Comparison of ENCODE assay signal across 10 cellular contexts in genomic region chr6:125512621-125513020, GRCh38.
DNase-seq lines count a peak whose midpoint lies in the region; ATAC-seq, FAIRE-seq and TF ChIP-seq lines count a peak whose summit lies in the region.
"Had no signal": no experiment of that assay in that cellular context is flagged by ENCODE, and none has a peak within 500 bp of the region (broad histone marks: within the 10 kb centered on the region; RNA-seq: fewer than 3 reads in every experiment).

No MANE protein-coding gene starts in this region.

- H3K27ac ChIP-seq in K562 (ENCODE audit: extremely low read depth, low read depth, low read length) = no peak overlapping the region
- H3K27ac ChIP-seq in coronary artery = no peak overlapping the region
- H3K27ac ChIP-seq: esophagus squamous epithelium had no signal

- H3K4me2 ChIP-seq in K562 (ENCODE audit: insufficient read depth, low read length) = no peak overlapping the region

- DNase-seq in AML-193 (lab: John Stamatoyannopoulos, UW) = peak; percentile 20 to 35
- DNase-seq in K562 (ENCODE audit: extremely low read depth in 1 of 4, low spot score in 3 of 4) = peak in 2 of 4 experiments; percentile 16 to 26
- no peak for DNase-seq in NCI-H2107 treated with DMSO at 0.1 percent for 48 hours (lab: John Stamatoyannopoulos, UW; ENCODE audit: unreplicated experiment)
- DNase-seq in coronary artery (ENCODE audit: low spot score) = no peak
- no peak for DNase-seq in stimulated activated CD4-positive, alpha-beta T cell treated with anti-CD3 and anti-CD28 coated beads, Interleukin-15, amount 100 ng/mL, for 24 hours
- DNase-seq in NCI-H1048 (lab: John Stamatoyannopoulos, UW) = no peak
- DNase-seq: esophagus squamous epithelium had no signal

- no peak overlapping the region for H3K9ac ChIP-seq in K562 (ENCODE audit: insufficient read depth in 1 of 2, low read depth in 2 of 2, low read length in 2 of 2)

- in situ Hi-C loops in K562 (cut with MboI) = no loop called here

- ATAC-seq in GM18909 (IDR thresholded peaks at IDR 0.05; ENCODE audit: poor library complexity, unreplicated experiment) (peak; percentile 68), HG03108 (IDR thresholded peaks at IDR 0.05; ENCODE audit: unreplicated experiment) (peak; percentile 76), K562 (peak; percentile 85)

- POLR2A ChIA-PET in K562 (lab: Yijun Ruan, JAX) = interaction anchor here (1.0 kb wide), 1 partner anchor 10 kb away, joined by 3 read pairs; no protein-coding TSS in a partner anchor

- TF ChIP-seq RAD21 in K562 (CRISPR knock-in tag; conservative IDR thresholded peaks at IDR 0.05 in 1 of 2, IDR thresholded peaks at IDR 0.05 in 1 of 2) = peak; percentile 63 to 65

- H3K27me3 ChIP-seq in K562 (ENCODE audit: control insufficient read depth in 2 of 2, insufficient read depth in 2 of 2, low read length in 2 of 2) = no peaks in the 10 kb centered on the region
- H3K27me3 ChIP-seq: esophagus squamous epithelium had no signal

- no peak for TF ChIP-seq EP300 in K562 (IDR thresholded peaks at IDR 0.05; ENCODE audit: low read length)

- TF ChIP-seq CTCF in K562 (IDR thresholded peaks at IDR 0.05 in 2 of 3, conservative IDR thresholded peaks at IDR 0.05 in 1 of 3; ENCODE audit: insufficient read depth in 2 of 3, low read depth in 1 of 3, low read length in 3 of 3) (peak; percentile 42 to 61 (median 45); a peak in 3 of 6 replicates), coronary artery (IDR thresholded peaks at IDR 0.05) (no peak)

- no TSS peak for BruUV-seq in K562 (replicated peaks; lab: Mats Ljungman, UMichigan)

- no peaks in the 10 kb centered on the region for H3K9me1 ChIP-seq in K562 (ENCODE audit: control insufficient read depth, insufficient read depth, low read length)

- H3K79me2 ChIP-seq in K562 (ENCODE audit: control insufficient read depth, insufficient read depth, low read length) = no peaks in the 10 kb centered on the region

- H3K4me3 ChIP-seq in K562 (no peak overlapping the region), coronary artery (no peak overlapping the region)
- H3K4me3 ChIP-seq: esophagus squamous epithelium had no signal

- no peak overlapping the region for H2AFZ ChIP-seq in K562 (ENCODE audit: low read depth, low read length)

- H3K9me3 ChIP-seq in K562 (replicated peaks; ENCODE audit: control insufficient read depth, insufficient read depth, low read depth, low read length) = no peaks in the 10 kb centered on the region
- H3K9me3 ChIP-seq: esophagus squamous epithelium had no signal

- CTCF ChIA-PET in K562 (lab: Yijun Ruan, JAX; ENCODE audit: low intra/inter-chr PET ratio) = interaction anchor here (1.0 kb wide), 1 partner anchor 241 kb away, joined by 3 read pairs; no protein-coding TSS in a partner anchor

- no peaks in the 10 kb centered on the region for H4K20me1 ChIP-seq in K562 (replicated peaks; ENCODE audit: control insufficient read depth, insufficient read depth, low read length)

- H3K36me3 ChIP-seq in K562 (ENCODE audit: control insufficient read depth, insufficient read depth, low read length) = no peaks in the 10 kb centered on the region
- H3K36me3 ChIP-seq: esophagus squamous epithelium had no signal

- intact Hi-C loops in K562 (cut with micrococcal nuclease) = loop anchor here (1.0 to 10.0 kb wide), 2 partner anchors 198 to 241 kb away; no protein-coding TSS in a partner anchor

- FAIRE-seq in K562 (lab: Jason Lieb, UNC) = peak; percentile 65
- FAIRE-seq: TTC549 had no signal

- TF ChIP-seq POLR2A in K562 (conservative IDR thresholded peaks at IDR 0.05) = no peak

- H3K4me1 ChIP-seq in K562 (replicated peaks in 1 of 2; ENCODE audit: control insufficient read depth in 2 of 2, insufficient read depth in 2 of 2, low read length in 2 of 2) = no peaks in the 10 kb centered on the region
- H3K4me1 ChIP-seq: esophagus squamous epithelium had no signal

- 0% methylated on average over 2 of the region's 2 CpGs for WGBS in K562 (ENCODE audit: insufficient coverage, low coverage, missing lambda C conversion rate)

TF ChIP-seq in K562, 482 proteins besides CTCF, POLR2A, EP300 and RAD21:
- TF ChIP-seq IFI16 (CRISPR knock-in tag; IDR thresholded peaks at IDR 0.05) (no peak), CTCFL (IDR thresholded peaks at IDR 0.05; ENCODE audit: borderline replicate concordance, insufficient read depth, low read depth, low read length, poor library complexity, severe bottlenecking) (peak; percentile 41), DEAF1 (CRISPR knock-in tag; IDR thresholded peaks at IDR 0.05) (0 out of 2 replicates have a peak, but pooled peaks have one; percentile 21), POLR2AphosphoS2 (IDR thresholded peaks at IDR 0.05; ENCODE audit: low read length) (no peak)

Comparison
In these comparisons a context has a peak if more than half of its experiments do, and no peak if none do; other contexts are left out.
1. DNase-seq: peak in AML-193 (2 of 2); none in NCI-H2107 treated with DMSO at 0.1 percent for 48 hours (single experiment), coronary artery (single experiment), stimulated activated CD4-positive, alpha-beta T cell treated with anti-CD3 and anti-CD28 coated beads, Interleukin-15, amount 100 ng/mL, for 24 hours (single experiment) and NCI-H1048 (single experiment).
2. Peak in every context shown above with its lines, with median percentiles within 50 percentile points of each other: ATAC-seq.